Comparison of ENCODE assay signal across 1 cellular context in genomic region chr19:16111160-16111908, GRCh38.
TF ChIP-seq lines count a peak whose summit lies in the region.

Gene RAB8A (plus strand): TSS chr19:16111889. CDS start chr19:16111902, 13 bp downstream.

TF ChIP-seq in HEK293, 187 proteins besides CTCF, POLR2A, EP300 and RAD21 (continued from another document and continues in another):
- TF ChIP-seq ZNF513 (tag by site-specific recombination; IDR thresholded peaks at IDR 0.05) (peak; percentile 76), ZNF621 (tag by site-specific recombination; IDR thresholded peaks at IDR 0.05) (no peak), ZNF112 (tag by site-specific recombination; IDR thresholded peaks at IDR 0.05) (no peak), ZNF654 (tag by site-specific recombination; IDR thresholded peaks at IDR 0.05; ENCODE audit: low read depth) (no peak), ZNF549 (tag by site-specific recombination; IDR thresholded peaks at IDR 0.05) (no peak), EGR2 (tag by site-specific recombination; IDR thresholded peaks at IDR 0.05; ENCODE audit: low read depth) (peak; percentile 96), ZNF404 (tag by site-specific recombination; IDR thresholded peaks at IDR 0.05) (no peak), ZNF560 (tag by site-specific recombination; IDR thresholded peaks at IDR 0.05; ENCODE audit: borderline replicate concordance) (no peak), ZNF449 (tag by site-specific recombination; IDR thresholded peaks at IDR 0.05) (no peak), ZNF629 (tag by site-specific recombination; IDR thresholded peaks at IDR 0.05) (peak; percentile 36), ZNF501 (tag by site-specific recombination; IDR thresholded peaks at IDR 0.05) (peak; percentile 52; the same call in 1 of the 2 replicates), ZNF548 (tag by site-specific recombination; IDR thresholded peaks at IDR 0.05) (no peak), ZFP37 (tag by site-specific recombination; IDR thresholded peaks at IDR 0.05) (no peak), ZIC2 (tag by site-specific recombination; IDR thresholded peaks at IDR 0.05) (peak; percentile 50; the same call in 1 of the 2 replicates), HOXD13 (CRISPR knock-in tag; IDR thresholded peaks at IDR 0.05; ENCODE audit: borderline replicate concordance) (no peak), ZNF302 (tag by site-specific recombination; IDR thresholded peaks at IDR 0.05; ENCODE audit: low read depth) (no peak), INSM2 (tag by site-specific recombination; IDR thresholded peaks at IDR 0.05) (peak; percentile 70; the same call in 1 of the 2 replicates), ZNF843 (tag by site-specific recombination; IDR thresholded peaks at IDR 0.05) (peak; percentile 70; the same call in 1 of the 2 replicates), ZNF701 (tag by site-specific recombination; IDR thresholded peaks at IDR 0.05) (no peak), ZFP41 (tag by site-specific recombination; IDR thresholded peaks at IDR 0.05; ENCODE audit: borderline replicate concordance) (no peak), OVOL3 (tag by site-specific recombination; IDR thresholded peaks at IDR 0.05) (peak; percentile 67; the same call in 1 of the 2 replicates), BCL11B (tag by site-specific recombination; IDR thresholded peaks at IDR 0.05; ENCODE audit: low read depth) (no peak), ZSCAN16 (tag by site-specific recombination; IDR thresholded peaks at IDR 0.05) (no peak), ZBTB21 (tag by site-specific recombination; IDR thresholded peaks at IDR 0.05) (0 out of 2 replicates have a peak, but pooled peaks have one; percentile 49), ZNF223 (tag by site-specific recombination; IDR thresholded peaks at IDR 0.05) (no peak), ZNF433 (tag by site-specific recombination; IDR thresholded peaks at IDR 0.05; ENCODE audit: low read depth) (no peak), ZNF362 (tag by site-specific recombination; IDR thresholded peaks at IDR 0.05) (no peak), ZFP69B (tag by site-specific recombination; IDR thresholded peaks at IDR 0.05) (peak; percentile 77), ZNF704 (tag by site-specific recombination; IDR thresholded peaks at IDR 0.05) (no peak), ZNF221 (tag by site-specific recombination; IDR thresholded peaks at IDR 0.05; ENCODE audit: borderline replicate concordance) (no peak), ZNF660 (tag by site-specific recombination; IDR thresholded peaks at IDR 0.05) (no peak), ZNF555 (tag by site-specific recombination; conservative IDR thresholded peaks at IDR 0.05) (no peak), ZXDB (tag by site-specific recombination; IDR thresholded peaks at IDR 0.05) (peak; percentile 93), ZNF423 (tag by site-specific recombination; IDR thresholded peaks at IDR 0.05) (no peak), SP3 (tag by site-specific recombination; IDR thresholded peaks at IDR 0.05) (peak; percentile 95), KLF16 (tag by site-specific recombination; IDR thresholded peaks at IDR 0.05) (peak; percentile 67; the same call in 1 of the 2 replicates), ZNF510 (tag by site-specific recombination; IDR thresholded peaks at IDR 0.05; ENCODE audit: insufficient replicate concordance) (no peak), KLF1 (tag by site-specific recombination; IDR thresholded peaks at IDR 0.05) (peak; percentile 83), SP7 (tag by site-specific recombination; IDR thresholded peaks at IDR 0.05) (no peak; the same call in none of the 2 replicates), ZNF544 (tag by site-specific recombination; IDR thresholded peaks at IDR 0.05) (no peak), ZNF350 (tag by site-specific recombination; IDR thresholded peaks at IDR 0.05) (no peak), ZNF707 (tag by site-specific recombination; IDR thresholded peaks at IDR 0.05) (no peak), FEZF1 (tag by site-specific recombination; IDR thresholded peaks at IDR 0.05) (no peak), MYNN (tag by site-specific recombination; IDR thresholded peaks at IDR 0.05; ENCODE audit: borderline replicate concordance) (no peak), SP2 (tag by site-specific recombination; IDR thresholded peaks at IDR 0.05) (peak; percentile 98), REST (tag by site-specific recombination; IDR thresholded peaks at IDR 0.05) (no peak), ZNF791 (tag by site-specific recombination; IDR thresholded peaks at IDR 0.05) (no peak), ZBTB20 (tag by site-specific recombination; IDR thresholded peaks at IDR 0.05) (peak; percentile 40; the same call in 1 of the 2 replicates), KLF9 (tag by site-specific recombination; IDR thresholded peaks at IDR 0.05; ENCODE audit: low read depth) (peak; percentile 98), ZNF48 (tag by site-specific recombination; IDR thresholded peaks at IDR 0.05) (no peak), ZNF24 (tag by site-specific recombination; IDR thresholded peaks at IDR 0.05) (peak; percentile 86), ZNF114 (tag by site-specific recombination; IDR thresholded peaks at IDR 0.05) (no peak), ZNF169 (tag by site-specific recombination; IDR thresholded peaks at IDR 0.05) (no peak), ZNF626 (tag by site-specific recombination; IDR thresholded peaks at IDR 0.05) (no peak)
- TF ChIP-seq, protein P1, sequence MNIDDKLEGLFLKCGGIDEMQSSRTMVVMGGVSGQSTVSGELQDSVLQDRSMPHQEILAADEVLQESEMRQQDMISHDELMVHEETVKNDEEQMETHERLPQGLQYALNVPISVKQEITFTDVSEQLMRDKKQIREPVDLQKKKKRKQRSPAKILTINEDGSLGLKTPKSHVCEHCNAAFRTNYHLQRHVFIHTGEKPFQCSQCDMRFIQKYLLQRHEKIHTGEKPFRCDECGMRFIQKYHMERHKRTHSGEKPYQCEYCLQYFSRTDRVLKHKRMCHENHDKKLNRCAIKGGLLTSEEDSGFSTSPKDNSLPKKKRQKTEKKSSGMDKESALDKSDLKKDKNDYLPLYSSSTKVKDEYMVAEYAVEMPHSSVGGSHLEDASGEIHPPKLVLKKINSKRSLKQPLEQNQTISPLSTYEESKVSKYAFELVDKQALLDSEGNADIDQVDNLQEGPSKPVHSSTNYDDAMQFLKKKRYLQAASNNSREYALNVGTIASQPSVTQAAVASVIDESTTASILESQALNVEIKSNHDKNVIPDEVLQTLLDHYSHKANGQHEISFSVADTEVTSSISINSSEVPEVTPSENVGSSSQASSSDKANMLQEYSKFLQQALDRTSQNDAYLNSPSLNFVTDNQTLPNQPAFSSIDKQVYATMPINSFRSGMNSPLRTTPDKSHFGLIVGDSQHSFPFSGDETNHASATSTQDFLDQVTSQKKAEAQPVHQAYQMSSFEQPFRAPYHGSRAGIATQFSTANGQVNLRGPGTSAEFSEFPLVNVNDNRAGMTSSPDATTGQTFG (tag by site-specific recombination; IDR thresholded peaks at IDR 0.05; ENCODE audit: borderline replicate concordance): no peak
- TF ChIP-seq, protein P2, sequence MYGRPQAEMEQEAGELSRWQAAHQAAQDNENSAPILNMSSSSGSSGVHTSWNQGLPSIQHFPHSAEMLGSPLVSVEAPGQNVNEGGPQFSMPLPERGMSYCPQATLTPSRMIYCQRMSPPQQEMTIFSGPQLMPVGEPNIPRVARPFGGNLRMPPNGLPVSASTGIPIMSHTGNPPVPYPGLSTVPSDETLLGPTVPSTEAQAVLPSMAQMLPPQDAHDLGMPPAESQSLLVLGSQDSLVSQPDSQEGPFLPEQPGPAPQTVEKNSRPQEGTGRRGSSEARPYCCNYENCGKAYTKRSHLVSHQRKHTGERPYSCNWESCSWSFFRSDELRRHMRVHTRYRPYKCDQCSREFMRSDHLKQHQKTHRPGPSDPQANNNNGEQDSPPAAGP (tag by site-specific recombination; IDR thresholded peaks at IDR 0.05): peak; percentile 59
